Comparison of ENCODE assay signal across 19 cellular contexts in genomic region chr1:4064150-4064889, GRCh38.
DNase-seq lines count a peak whose midpoint lies in the region; ATAC-seq, FAIRE-seq and TF ChIP-seq lines count a peak whose summit lies in the region.
"Had no signal": no experiment of that assay in that cellular context is flagged by ENCODE, and none has a peak within 500 bp of the region (broad histone marks: within the 10 kb centered on the region; RNA-seq: fewer than 3 reads in every experiment).

No MANE protein-coding gene starts in this region.

- no peak overlapping the region for H3K23ac ChIP-seq in H1 (ENCODE audit: insufficient read length)

- H3K4me3 ChIP-seq in GM12878, result no peak overlapping the region
- H3K4me3 ChIP-seq in H1 (ENCODE audit: extremely low read depth in 1 of 4, insufficient read depth in 2 of 4, low read depth in 3 of 4, low read length in 4 of 4), result no peak overlapping the region
- H3K4me3 ChIP-seq: BLaER1, GM23248, HAP-1 had no signal

- CTCF ChIA-PET in GM12878 (lab: Yijun Ruan, JAX) (no interaction called here), H1 (lab: Charles Lee; ENCODE audit: partially characterized antibody) (no interaction called here)

- H2BK120ac ChIP-seq in H1 (replicated peaks; ENCODE audit: low read depth, low read length), result no peak overlapping the region

- in situ Hi-C loops in GM12878 (cut with MboI), result no loop called here

- TF ChIP-seq POLR2A in GM12878 (IDR thresholded peaks at IDR 0.05; ENCODE audit: low read depth, low read length) (no peak), H1 (IDR thresholded peaks at IDR 0.05; ENCODE audit: control extremely low read depth in 1 of 2, low read depth in 2 of 2, low read length in 2 of 2) (no peak)

- peaks cover 23% of the 10 kb centered on the region; the same call in 1 of the 2 replicates for H3K23me2 ChIP-seq in H1 (ENCODE audit: low read depth, low read length)

- RAD21 ChIA-PET in GM12878 (lab: Charles Lee; ENCODE audit: unreplicated experiment), result no interaction called here

- peak overlapping the region; percentile 81; the same call in 1 of the 2 replicates for H2BK15ac ChIP-seq in H1 (ENCODE audit: low read length)

- TF ChIP-seq EP300 in GM12878 (IDR thresholded peaks at IDR 0.05; ENCODE audit: borderline replicate concordance in 1 of 2, control insufficient read depth in 1 of 2, low read depth in 2 of 2, low read length in 2 of 2) (no peak), H1 (IDR thresholded peaks at IDR 0.05; ENCODE audit: borderline replicate concordance in 1 of 2, low read depth in 2 of 2, low read length in 2 of 2) (no peak)

- 0 out of 2 replicates have a peak overlapping the region, but pooled peaks have one; percentile 39 for H2AK5ac ChIP-seq in H1 (ENCODE audit: low read depth, low read length)

- no peak overlapping the region for H4K91ac ChIP-seq in H1 (replicated peaks; ENCODE audit: insufficient read length, low read length)

- 0 out of 2 replicates have a peak overlapping the region, but pooled peaks have one; percentile 1 for H2BK20ac ChIP-seq in H1 (ENCODE audit: low read length)

- H3K4me2 ChIP-seq in GM12878 (ENCODE audit: control insufficient read depth, insufficient read depth) (no peak overlapping the region), H1 (ENCODE audit: insufficient read depth in 1 of 2, low read depth in 2 of 2, low read length in 2 of 2) (no peak overlapping the region)

- H3K36me3 ChIP-seq in GM12878 (ENCODE audit: control insufficient read depth in 2 of 2, insufficient read depth in 2 of 2, low read length in 1 of 2), result no peaks in the 10 kb centered on the region
- no peaks in the 10 kb centered on the region for H3K36me3 ChIP-seq in H1 (ENCODE audit: control insufficient read depth in 2 of 4, insufficient read depth in 4 of 4, low read length in 3 of 4)
- H3K36me3 ChIP-seq: BLaER1, HAP-1 had no signal

- H3K9me3 ChIP-seq in GM12878 (replicated peaks; ENCODE audit: control insufficient read depth, insufficient read depth, low read length), result no peaks in the 10 kb centered on the region; the same call in 2 of the 3 replicates
- H3K9me3 ChIP-seq in H1 (ENCODE audit: insufficient read depth in 2 of 2, low read depth in 1 of 2, low read length in 1 of 2), result 0 out of 4 replicates have a peak, but pooled peaks cover 0 to 12% of the 10 kb centered on the region in 2 experiments
- H3K9me3 ChIP-seq: BLaER1, HAP-1 had no signal

- H3K27me3 ChIP-seq in GM12878 (replicated peaks in 1 of 2; ENCODE audit: control insufficient read depth in 2 of 2, insufficient read depth in 2 of 2, low read length in 1 of 2), result no peaks in the 10 kb centered on the region
- H3K27me3 ChIP-seq in H1 (replicated peaks in 1 of 4; ENCODE audit: control insufficient read depth in 3 of 4, extremely low read depth in 1 of 4, insufficient read depth in 3 of 4, low read length in 3 of 4), result no peaks in the 10 kb centered on the region
- H3K27me3 ChIP-seq: BLaER1 had no signal

- BruUV-seq in GM12878 (replicated peaks; lab: Mats Ljungman, UMichigan), result no TSS peak

- DNase-seq in activated CD8-positive, alpha-beta memory T cell treated with anti-CD3 and anti-CD28 coated beads, Interleukin-2, amount 50 U/mL, for 48 hours, result peak; percentile 23
- no peak for DNase-seq in activated CD8-positive, alpha-beta memory T cell treated with anti-CD3 and anti-CD28 coated beads, Interleukin-2, amount 50 U/mL, for 4 hours
- no peak for DNase-seq in HTR-8/SVneo (ENCODE audit: insufficient read length, low spot score)
- no peak for DNase-seq in GM12878 (ENCODE audit: low read depth, low spot score)
- DNase-seq in H1 (ENCODE audit: low read depth in 1 of 2, low spot score in 2 of 2), result no peak
- no peak for DNase-seq in NCI-H526 (lab: John Stamatoyannopoulos, UW)
- no peak for DNase-seq in retina
- no peak for DNase-seq in cerebellum (ENCODE audit: low spot score)
- DNase-seq: Calu3; CD4-positive, alpha-beta T cell; COR-L47; DMS79 treated with DMSO at 0.1 percent for 48 hours; GF-D8; GM23248 had no signal

- intact Hi-C loops in GM12878 (cut with micrococcal nuclease; ENCODE audit: unreplicated experiment), result no loop called here

- H2BK5ac ChIP-seq in H1 (ENCODE audit: low read depth, low read length), result no peak overlapping the region; the same call in 1 of the 2 replicates

- no peaks in the 10 kb centered on the region for H4K20me1 ChIP-seq in GM12878 (ENCODE audit: control insufficient read depth, insufficient read depth)
- peaks cover 0 to 2% of the 10 kb centered on the region in 2 experiments for H4K20me1 ChIP-seq in H1 (replicated peaks in 1 of 2; ENCODE audit: control insufficient read depth in 1 of 2, insufficient read depth in 2 of 2, low read length in 2 of 2)
- H4K20me1 ChIP-seq: BLaER1 had no signal

- 43% methylated on average over 6 of the region's 7 CpGs for WGBS in GM12878 (ENCODE audit: insufficient coverage, insufficient replicate concordance, low lambda C conversion rate, missing lambda C conversion rate)
- WGBS in H1 (ENCODE audit: extremely low coverage in 1 of 2, insufficient coverage in 1 of 2, insufficient read length in 1 of 2, insufficient replicate concordance in 2 of 2, low coverage in 1 of 2, low lambda C conversion rate in 2 of 2, missing lambda C conversion rate in 1 of 2), 2 experiments, result 83 to 100% methylated on average over 2 to 7 of the region's 7 CpGs

- H3K9ac ChIP-seq in GM12878 (ENCODE audit: control insufficient read depth, insufficient read depth, low read length) (no peak overlapping the region), H1 (replicated peaks in 1 of 4; ENCODE audit: extremely low read depth in 1 of 4, low read depth in 3 of 4, low read length in 3 of 4) (no peak overlapping the region)
- H3K9ac ChIP-seq: BLaER1, GM23248 had no signal

- no peak overlapping the region for H3K18ac ChIP-seq in H1 (ENCODE audit: extremely low read depth, low read length)

- H2AFZ ChIP-seq in GM12878 (ENCODE audit: control insufficient read depth, low read depth, low read length), result no peak overlapping the region
- no peak overlapping the region for H2AFZ ChIP-seq in H1 (ENCODE audit: low read length)
- H2AFZ ChIP-seq: GM23248 had no signal

- H4K5ac ChIP-seq in H1 (ENCODE audit: insufficient read length, low read depth, low read length), result no peak overlapping the region

- H3K14ac ChIP-seq in H1 (ENCODE audit: insufficient read length), result no peak overlapping the region

- no peak for ATAC-seq in GM12878

- no peak overlapping the region for H3K56ac ChIP-seq in H1 (replicated peaks; ENCODE audit: insufficient read length, low read depth, low read length)

- no peaks in the 10 kb centered on the region for H3K4me1 ChIP-seq in GM12878 (ENCODE audit: control insufficient read depth, insufficient read depth, low read length)
- peaks cover 1 to 10% (median 6%) of the 10 kb centered on the region in 4 experiments; a peak in 6 of 7 replicates for H3K4me1 ChIP-seq in H1 (replicated peaks in 1 of 4; ENCODE audit: control insufficient read depth in 3 of 4, insufficient read depth in 4 of 4, low read length in 3 of 4)
- H3K4me1 ChIP-seq: HAP-1 had no signal

- TF ChIP-seq RAD21 in GM12878 (IDR thresholded peaks at IDR 0.05; ENCODE audit: insufficient read depth, low read depth, low read length) (no peak), H1 (IDR thresholded peaks at IDR 0.05 in 1 of 2, conservative IDR thresholded peaks at IDR 0.05 in 1 of 2; ENCODE audit: low read depth in 2 of 2, low read length in 2 of 2) (no peak)

- TF ChIP-seq CTCF in GM12878 (IDR thresholded peaks at IDR 0.05 in 2 of 3, conservative IDR thresholded peaks at IDR 0.05 in 1 of 3; ENCODE audit: control insufficient read depth in 2 of 3, extremely low read depth in 1 of 3, insufficient read depth in 1 of 3, low read depth in 3 of 3, low read length in 3 of 3) (no peak), H1 (IDR thresholded peaks at IDR 0.05; ENCODE audit: control extremely low read depth in 1 of 3, insufficient read depth in 1 of 3, low read depth in 1 of 3, low read length in 3 of 3) (no peak)

- POLR2A ChIA-PET in GM12878 (lab: Charles Lee) (no interaction called here), H1 (lab: Charles Lee; ENCODE audit: partially characterized antibody) (no interaction called here)

- no peaks in the 10 kb centered on the region for H3K79me2 ChIP-seq in GM12878 (ENCODE audit: control insufficient read depth, insufficient read depth, low read length)
- no peaks in the 10 kb centered on the region for H3K79me2 ChIP-seq in H1 (ENCODE audit: control insufficient read depth in 1 of 2, insufficient read depth in 2 of 2, low read length in 2 of 2)

- SMC1A ChIA-PET in GM12878 (lab: Charles Lee; ENCODE audit: uncharacterized antibody, unreplicated experiment), result no interaction called here

- H3K27ac ChIP-seq in GM12878 (ENCODE audit: control insufficient read depth, insufficient read depth) (no peak overlapping the region), H1 (ENCODE audit: low read depth, low read length) (no peak overlapping the region)
- H3K27ac ChIP-seq: 22Rv1, BLaER1, GM23248 had no signal

- no peaks in the 10 kb centered on the region for H3K79me1 ChIP-seq in H1 (ENCODE audit: low read depth, low read length)

- H3K4ac ChIP-seq in H1 (replicated peaks; ENCODE audit: insufficient read length, low read depth, low read length), result no peak overlapping the region

- H2BK12ac ChIP-seq in H1 (ENCODE audit: low read depth, low read length), result peak overlapping the region; percentile 75; the same call in 1 of the 2 replicates

- peak; percentile 58 for FAIRE-seq in HTR-8/SVneo (lab: Jason Lieb, UNC)
- FAIRE-seq in GM12878 (lab: Jason Lieb, UNC), result no peak
- FAIRE-seq in H1 (lab: Jason Lieb, UNC), result no peak
- FAIRE-seq: A204.1, GM12892 had no signal

- H4K8ac ChIP-seq in H1 (ENCODE audit: extremely low read depth, insufficient read depth, low read length), result no peak overlapping the region

TF ChIP-seq in GM12878, 131 proteins besides CTCF, POLR2A, EP300 and RAD21 (continues in another document):
- TF ChIP-seq JUNB (IDR thresholded peaks at IDR 0.05), result no peak

TF ChIP-seq in H1, 55 proteins besides CTCF, POLR2A, EP300 and RAD21:
- TF ChIP-seq CBX8 (IDR thresholded peaks at IDR 0.05; ENCODE audit: borderline replicate concordance, low read depth, low read length), result no peak
- peak; percentile 95 for TF ChIP-seq ASH2L (IDR thresholded peaks at IDR 0.05; ENCODE audit: low read length)
- TF ChIP-seq POLR2AphosphoS5 (IDR thresholded peaks at IDR 0.05; ENCODE audit: low read depth, low read length), result no peak
- TF ChIP-seq FOSL1 (IDR thresholded peaks at IDR 0.05; ENCODE audit: insufficient read depth, low read depth, low read length), result no peak
